ENCODE assay signal across 20 cellular contexts in genomic region chr1:29279896-29280779, GRCh38. TPM values are rescaled to one million over a fixed set of nuclear protein-coding genes. Genes with fewer than 3 reads are reported as not detected.
DNase-seq lines count a peak whose midpoint lies in the region; ATAC-seq and TF ChIP-seq lines count a peak whose summit lies in the region.
"Had no signal": no experiment of that assay in that cellular context is flagged by ENCODE, and none has a peak within 500 bp of the region (broad histone marks: within the 10 kb centered on the region; RNA-seq: fewer than 3 reads in every experiment).

No MANE protein-coding gene starts in this region.

- H3K36me3 ChIP-seq in PC-3 (ENCODE audit: low read depth, low read length) = no peaks in the 10 kb centered on the region
- H3K36me3 ChIP-seq: brain microvascular endothelial cell had no signal

- no peak overlapping the region for H3K4me3 Mint-ChIP-seq in mesothelial cell of epicardium
- no peak overlapping the region for H3K4me3 Mint-ChIP-seq in activated CD8-positive, alpha-beta T cell treated with anti-CD3 and anti-CD28 coated beads for 36 hours
- H3K4me3 Mint-ChIP-seq: activated naive CD8-positive, alpha-beta T cell treated with anti-CD3 and anti-CD28 coated beads, Interleukin-2, amount 50 U/mL, for 24 hours; neural crest cell had no signal

- H3K4me3 ChIP-seq in PC-3 (ENCODE audit: low read length) (no peak overlapping the region), choroid plexus epithelial cell (ENCODE audit: low read depth, low read length) (no peak overlapping the region)
- H3K4me3 ChIP-seq: mucosa of descending colon, prostate gland, SK-N-MC had no signal

- H4K20me1 ChIP-seq in PC-3 (ENCODE audit: low read length) = no peaks in the 10 kb centered on the region

- H3K9ac ChIP-seq in PC-3 (ENCODE audit: low read length) = no peak overlapping the region

- H3K9me3 ChIP-seq in PC-3 (ENCODE audit: low read length) = no peaks in the 10 kb centered on the region
- H3K9me3 ChIP-seq: mucosa of descending colon, prostate gland had no signal

- H3K9me2 ChIP-seq in PC-3 (replicated peaks; ENCODE audit: low read length) = no peaks in the 10 kb centered on the region

- POLR2A ChIA-PET in PC-3 (lab: Charles Lee; ENCODE audit: unreplicated experiment) = no interaction called here
- POLR2A ChIA-PET in activated CD8-positive, alpha-beta T cell treated with anti-CD3 and anti-CD28 coated beads for 36 hours (lab: Charles Lee) = no interaction called here

- CTCF ChIA-PET in PC-3 (lab: Charles Lee) = no interaction called here
- CTCF ChIA-PET in activated CD8-positive, alpha-beta T cell treated with anti-CD3 and anti-CD28 coated beads for 36 hours (lab: Charles Lee) = no interaction called here

- H3K27me3 ChIP-seq in PC-3 (ENCODE audit: low read length) = no peaks in the 10 kb centered on the region
- H3K27me3 ChIP-seq: brain microvascular endothelial cell had no signal

- DNase-seq in ELR (ENCODE audit: low read depth) (peak; percentile 20), PC-3 (peak; percentile 11), choroid plexus epithelial cell (ENCODE audit: low read depth) (peak; percentile 15), mesothelial cell of epicardium (ENCODE audit: low spot score in 2 of 2, unreplicated experiment in 2 of 2) (no peak), NCI-H526 treated with DMSO at 0.1 percent for 48 hours (lab: John Stamatoyannopoulos, UW) (no peak)
- no peak for DNase-seq in activated CD8-positive, alpha-beta T cell treated with anti-CD3 and anti-CD28 coated beads for 36 hours
- DNase-seq: activated CD4-positive, alpha-beta T cell treated with anti-CD3 and anti-CD28 coated beads, Interleukin-2, amount 50 U/mL, for 48 hours; activated naive CD8-positive, alpha-beta T cell treated with anti-CD3 and anti-CD28 coated beads, Interleukin-2, amount 50 U/mL, for 24 hours; MM.1S; NCI-H1436; NCI-H524; substantia nigra; T-helper 2 cell had no signal

- H3K79me2 ChIP-seq in PC-3 (ENCODE audit: low read length) = no peaks in the 10 kb centered on the region

- ATAC-seq in PC-3 (peak; percentile 37), GM19328 (IDR thresholded peaks at IDR 0.05; ENCODE audit: unreplicated experiment) (no peak)
- ATAC-seq in activated CD8-positive, alpha-beta T cell treated with anti-CD3 and anti-CD28 coated beads for 36 hours = no peak
- ATAC-seq: activated naive CD8-positive, alpha-beta T cell treated with anti-CD3 and anti-CD28 coated beads, Interleukin-2, amount 50 U/mL, for 24 hours; mucosa of descending colon had no signal

- H2AFZ ChIP-seq in PC-3 (ENCODE audit: low read length) = no peak overlapping the region

- peaks cover 13% of the 10 kb centered on the region for H3K4me1 ChIP-seq in PC-3 (ENCODE audit: insufficient read depth, low read length)
- H3K4me1 ChIP-seq: prostate gland had no signal

- no peak overlapping the region for H3K27ac ChIP-seq in PC-3 (ENCODE audit: low read length)
- H3K27ac ChIP-seq: brain microvascular endothelial cell, C4-2B, prostate gland, SK-N-MC had no signal

- TF ChIP-seq CTCF in PC-3 (conservative IDR thresholded peaks at IDR 0.05; ENCODE audit: low read depth, low read length) (no peak), choroid plexus epithelial cell (conservative IDR thresholded peaks at IDR 0.05; ENCODE audit: low read depth, low read length) (no peak), mesothelial cell of epicardium (IDR thresholded peaks at IDR 0.05; ENCODE audit: unreplicated experiment) (no peak)
- TF ChIP-seq CTCF in activated CD8-positive, alpha-beta T cell treated with anti-CD3 and anti-CD28 coated beads for 36 hours (IDR thresholded peaks at IDR 0.05) = no peak

- no TSS peak for BruUV-seq in PC-3 (replicated peaks; lab: Mats Ljungman, UMichigan)

- peaks cover 36% of the 10 kb centered on the region for H3K36me3 Mint-ChIP-seq in mesothelial cell of epicardium
- no peaks in the 10 kb centered on the region for H3K36me3 Mint-ChIP-seq in activated CD8-positive, alpha-beta T cell treated with anti-CD3 and anti-CD28 coated beads for 36 hours (ENCODE audit: low read depth)

- H3K27ac Mint-ChIP-seq in mesothelial cell of epicardium = peak overlapping the region; percentile 0
- no peak overlapping the region for H3K27ac Mint-ChIP-seq in activated CD8-positive, alpha-beta T cell treated with anti-CD3 and anti-CD28 coated beads for 36 hours
- H3K27ac Mint-ChIP-seq: activated naive CD8-positive, alpha-beta T cell treated with anti-CD3 and anti-CD28 coated beads, Interleukin-2, amount 50 U/mL, for 24 hours had no signal

- peak overlapping the region; percentile 19; the same call in 1 of the 2 replicates for H3K4me2 ChIP-seq in PC-3 (ENCODE audit: low read length)

- intact Hi-C loops in PC-3 (cut with micrococcal nuclease) = no loop called here
- intact Hi-C loops in activated CD8-positive, alpha-beta T cell treated with anti-CD3 and anti-CD28 coated beads for 36 hours (cut with micrococcal nuclease) = no loop called here

- H3K4me1 Mint-ChIP-seq in mesothelial cell of epicardium = peaks cover 12% of the 10 kb centered on the region
- peaks cover 4% of the 10 kb centered on the region for H3K4me1 Mint-ChIP-seq in activated CD8-positive, alpha-beta T cell treated with anti-CD3 and anti-CD28 coated beads for 36 hours (ENCODE audit: low read depth)

- no peaks in the 10 kb centered on the region for H3F3A ChIP-seq in PC-3 (ENCODE audit: low read length, unreplicated experiment)

- H3K9me3 Mint-ChIP-seq in mesothelial cell of epicardium = peaks cover 4% of the 10 kb centered on the region
- H3K9me3 Mint-ChIP-seq in activated CD8-positive, alpha-beta T cell treated with anti-CD3 and anti-CD28 coated beads for 36 hours = no peaks in the 10 kb centered on the region
- H3K9me3 Mint-ChIP-seq: activated naive CD8-positive, alpha-beta T cell treated with anti-CD3 and anti-CD28 coated beads, Interleukin-2, amount 50 U/mL, for 24 hours; neural crest cell had no signal

- H3K27me3 Mint-ChIP-seq in mesothelial cell of epicardium (ENCODE audit: low read depth) = no peaks in the 10 kb centered on the region
- no peaks in the 10 kb centered on the region for H3K27me3 Mint-ChIP-seq in activated CD8-positive, alpha-beta T cell treated with anti-CD3 and anti-CD28 coated beads for 36 hours

RNA-seq across cellular contexts. Expression of gene PTPRU, which starts 43.8 kb away (rescaled TPM):
- 25.7 and 31.4 TPM in 2 replicates for total RNA-seq in PC-3 (2014; rRNA removed)
- 143 to 151 TPM (median 145 TPM) in 3 replicates for total RNA-seq in mesothelial cell of epicardium
- under 1 TPM; 0.56 to 0.74 TPM for total RNA-seq in activated CD8-positive, alpha-beta T cell treated with anti-CD3 and anti-CD28 coated beads for 36 hours

RNA-seq across cellular contexts. Expression of gene MECR, which starts 49.4 kb away (rescaled TPM):
- total RNA-seq in PC-3 (2014; rRNA removed) (25.3 and 30.5 TPM in 2 replicates), mesothelial cell of epicardium (36.6 to 40.0 TPM (median 38.0 TPM) in 3 replicates)
- total RNA-seq in activated CD8-positive, alpha-beta T cell treated with anti-CD3 and anti-CD28 coated beads for 36 hours = 10 to 100 TPM; 42.2 to 43.5 TPM

Comparison
In these comparisons a context has a peak if more than half of its experiments do, and no peak if none do; other contexts are left out.
1. DNase-seq: peak in ELR (single experiment), PC-3 (single experiment) and choroid plexus epithelial cell (single experiment); none in mesothelial cell of epicardium (0 of 2), NCI-H526 treated with DMSO at 0.1 percent for 48 hours (single experiment) and activated CD8-positive, alpha-beta T cell treated with anti-CD3 and anti-CD28 coated beads for 36 hours (single experiment).
2. RNA of gene PTPRU, which starts 43.8 kb away (total RNA-seq): 143 to 151 TPM in mesothelial cell of epicardium and 25.7 to 31.4 TPM in PC-3; 0.56 to 0.74 TPM in activated CD8-positive, alpha-beta T cell treated with anti-CD3 and anti-CD28 coated beads for 36 hours; every median in the first group is over 10 times any median in the second.